ENCODE assay signal across 8 cellular contexts in the genomic region with DNA sequence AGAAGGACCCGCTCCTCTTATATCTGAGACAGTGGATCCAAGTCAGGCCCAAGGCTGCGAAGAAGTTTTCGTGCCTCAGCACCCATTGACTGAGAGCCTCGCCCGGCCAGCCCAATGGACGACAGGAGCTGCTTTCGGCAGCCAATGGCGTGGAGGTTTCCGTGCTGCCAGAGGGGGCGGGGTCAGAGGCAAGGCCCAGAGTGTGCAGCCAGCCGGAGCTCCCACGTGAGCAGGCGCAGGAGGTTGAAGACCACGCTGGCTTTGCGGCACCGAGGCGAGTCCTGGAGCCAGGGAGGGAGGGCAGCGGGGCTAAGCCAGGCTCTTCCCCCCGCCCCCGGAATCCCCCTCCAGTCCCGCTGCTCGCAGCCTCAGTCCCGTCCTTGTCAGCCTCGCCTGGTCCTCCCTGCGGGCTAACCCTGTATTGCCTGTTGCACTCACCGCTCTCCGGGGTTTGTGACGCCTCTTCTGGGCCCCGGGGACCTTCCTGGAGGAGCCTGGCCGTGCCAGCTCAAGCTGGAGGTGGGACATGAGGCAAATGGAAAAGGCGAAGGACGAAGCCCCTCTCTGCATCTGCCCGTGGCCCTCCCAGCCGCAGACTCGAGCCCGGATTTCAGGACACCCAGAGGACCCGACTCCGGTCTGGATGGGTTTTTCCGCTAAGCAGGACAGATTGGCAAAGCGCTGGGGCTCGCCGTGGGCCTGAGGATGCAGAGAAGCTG. TPM values are rescaled to one million over a fixed set of nuclear protein-coding genes. Genes with fewer than 3 reads are reported as not detected.
DNase-seq lines count a peak whose midpoint lies in the region; ATAC-seq and TF ChIP-seq lines count a peak whose summit lies in the region.

No MANE protein-coding gene starts in this region.

- H3K36me3 ChIP-seq in HEK293 (ENCODE audit: control insufficient read depth in 2 of 2, insufficient read depth in 1 of 2, low read length in 2 of 2) (no peaks in the 10 kb centered on the region), Karpas-422 (ENCODE audit: insufficient read depth, low read length) (no peaks in the 10 kb centered on the region)

- H3K9me2 ChIP-seq in Karpas-422 (replicated peaks; ENCODE audit: insufficient read depth, low read length), result no peaks in the 10 kb centered on the region

- H3K27ac ChIP-seq in HEK293 (ENCODE audit: extremely low read depth, low read depth, low read length) (no peak overlapping the region), Karpas-422 (ENCODE audit: low read length) (no peak overlapping the region)

- no peaks in the 10 kb centered on the region for H3K36me3 Mint-ChIP-seq in activated CD8-positive, alpha-beta T cell treated with anti-CD3 and anti-CD28 coated beads, Interleukin-2, amount 10 ng/mL, durations not matched to agents 7 days and 5 days (ENCODE audit: low read depth)
- H3K36me3 Mint-ChIP-seq in glutamatergic neuron (ENCODE audit: unreplicated experiment), result no peaks in the 10 kb centered on the region

- peaks cover 7% of the 10 kb centered on the region for H3K27me3 Mint-ChIP-seq in activated CD8-positive, alpha-beta T cell treated with anti-CD3 and anti-CD28 coated beads, Interleukin-2, amount 10 ng/mL, durations not matched to agents 7 days and 5 days (ENCODE audit: low read depth)
- H3K27me3 Mint-ChIP-seq in glutamatergic neuron (ENCODE audit: unreplicated experiment), result peaks cover 6% of the 10 kb centered on the region

- no peak overlapping the region for H3K4me2 ChIP-seq in Karpas-422 (ENCODE audit: low read depth, low read length, poor library complexity, severe bottlenecking)

- H3K9me3 ChIP-seq in HEK293 (ENCODE audit: control insufficient read depth, insufficient read depth, low read depth, low read length) (no peaks in the 10 kb centered on the region), Karpas-422 (ENCODE audit: low read length) (no peaks in the 10 kb centered on the region)

- peaks cover 9% of the 10 kb centered on the region for H3K4me1 Mint-ChIP-seq in activated CD8-positive, alpha-beta T cell treated with anti-CD3 and anti-CD28 coated beads, Interleukin-2, amount 10 ng/mL, durations not matched to agents 7 days and 5 days (ENCODE audit: low read depth)
- H3K4me1 Mint-ChIP-seq in glutamatergic neuron (ENCODE audit: low read depth, unreplicated experiment), result no peaks in the 10 kb centered on the region

- no peak overlapping the region for H3K27ac Mint-ChIP-seq in activated CD8-positive, alpha-beta T cell treated with anti-CD3 and anti-CD28 coated beads, Interleukin-2, amount 10 ng/mL, durations not matched to agents 7 days and 5 days
- no peak overlapping the region for H3K27ac Mint-ChIP-seq in glutamatergic neuron (ENCODE audit: unreplicated experiment)

- TF ChIP-seq CTCF in HEK293 (tag by site-specific recombination; IDR thresholded peaks at IDR 0.05) (no peak), glutamatergic neuron (IDR thresholded peaks at IDR 0.05; ENCODE audit: partially characterized antibody, unreplicated experiment) (no peak)

- no peak for DNase-seq in activated CD8-positive, alpha-beta T cell treated with anti-CD3 and anti-CD28 coated beads, Interleukin-2, amount 10 ng/mL, durations not matched to agents 7 days and 5 days
- DNase-seq in glutamatergic neuron (peak; percentile 68), sciatic nerve (ENCODE audit: low spot score) (no peak), Karpas-422 (no peak), GM19240 (ENCODE audit: insufficient read length, low spot score) (no peak), activated gamma-delta T cell treated with Interleukin-2 at 50 U/mL for 16 hours (no peak)

- no peak overlapping the region for H2AFZ ChIP-seq in Karpas-422 (ENCODE audit: low read length)

- H3K4me3 ChIP-seq in HEK293 (ENCODE audit: low read depth, low read length) (no peak overlapping the region), Karpas-422 (ENCODE audit: low read length) (no peak overlapping the region)

- no peaks in the 10 kb centered on the region for H3K4me1 ChIP-seq in HEK293 (ENCODE audit: control insufficient read depth, insufficient read depth, low read length)
- H3K4me1 ChIP-seq in Karpas-422 (ENCODE audit: low read length), result no peaks in the 10 kb centered on the region

- intact Hi-C loops in sciatic nerve (cut with DNase I), result no loop called here

- H3K79me2 ChIP-seq in Karpas-422 (ENCODE audit: low read length), result no peaks in the 10 kb centered on the region

- no peaks in the 10 kb centered on the region for H3K9me3 Mint-ChIP-seq in activated CD8-positive, alpha-beta T cell treated with anti-CD3 and anti-CD28 coated beads, Interleukin-2, amount 10 ng/mL, durations not matched to agents 7 days and 5 days (ENCODE audit: insufficient read depth)
- H3K9me3 Mint-ChIP-seq in glutamatergic neuron (ENCODE audit: unreplicated experiment), result no peaks in the 10 kb centered on the region

- no peak overlapping the region for H3K9ac ChIP-seq in Karpas-422 (ENCODE audit: low read length)

- POLR2A ChIA-PET in HEK293 (lab: Yijun Ruan, JAX), result interaction anchor here (0.6 kb wide), 2 partner anchors 44 to 329 kb away, joined by 3 read pairs; no protein-coding TSS in a partner anchor
- POLR2A ChIA-PET in activated CD8-positive, alpha-beta T cell treated with anti-CD3 and anti-CD28 coated beads, Interleukin-2, amount 10 ng/mL, durations not matched to agents 7 days and 5 days (lab: Charles Lee), result no interaction called here

- no peaks in the 10 kb centered on the region for H3K27me3 ChIP-seq in Karpas-422 (ENCODE audit: low read length)

- H3K4me3 Mint-ChIP-seq in activated CD8-positive, alpha-beta T cell treated with anti-CD3 and anti-CD28 coated beads, Interleukin-2, amount 10 ng/mL, durations not matched to agents 7 days and 5 days, result peak overlapping the region; percentile 23
- H3K4me3 Mint-ChIP-seq in glutamatergic neuron (ENCODE audit: unreplicated experiment), result peak overlapping the region; percentile 32

- peak; percentile 37 for ATAC-seq in activated CD8-positive, alpha-beta T cell treated with anti-CD3 and anti-CD28 coated beads, Interleukin-2, amount 10 ng/mL, durations not matched to agents 7 days and 5 days
- ATAC-seq in sciatic nerve, result peak; percentile 74
- ATAC-seq in HG02571 (IDR thresholded peaks at IDR 0.05; ENCODE audit: unreplicated experiment), result no peak

- CTCF ChIA-PET in HEK293 (lab: Yijun Ruan, JAX), result no interaction called here
- CTCF ChIA-PET in activated CD8-positive, alpha-beta T cell treated with anti-CD3 and anti-CD28 coated beads, Interleukin-2, amount 10 ng/mL, durations not matched to agents 7 days and 5 days (lab: Charles Lee), result no interaction called here

- H4K20me1 ChIP-seq in Karpas-422 (ENCODE audit: insufficient read depth, low read depth, low read length), result no peaks in the 10 kb centered on the region

TF ChIP-seq in HEK293, 187 proteins besides CTCF, POLR2A, EP300 and RAD21:
- 0 out of 2 replicates have a peak, but pooled peaks have one; percentile 7 for TF ChIP-seq SP2 (tag by site-specific recombination; IDR thresholded peaks at IDR 0.05)
- no peak for TF ChIP-seq ZNF501 (tag by site-specific recombination; IDR thresholded peaks at IDR 0.05)
- no peak for TF ChIP-seq EGR2 (tag by site-specific recombination; IDR thresholded peaks at IDR 0.05; ENCODE audit: low read depth)
- TF ChIP-seq SALL2 (tag by site-specific recombination; IDR thresholded peaks at IDR 0.05; ENCODE audit: borderline replicate concordance), result no peak
TF ChIP-seq in HEK293: peak in this region for 1.

RNA-seq across cellular contexts. Expression of gene IFNL4, which starts 1.5 kb away (rescaled TPM):
- total RNA-seq in activated CD8-positive, alpha-beta T cell treated with anti-CD3 and anti-CD28 coated beads, Interleukin-2, amount 10 ng/mL, durations not matched to agents 7 days and 5 days, result not detected
- total RNA-seq in glutamatergic neuron (ENCODE audit: unreplicated experiment) (not detected), sciatic nerve (not detected)
- total RNA-seq in Karpas-422 (2014; rRNA removed; shearing (Covaris generic); ENCODE audit: low replicate concordance), result not detected in 2 replicates

RNA-seq across cellular contexts. Expression of gene IFNL3, which starts 2.3 kb away (rescaled TPM):
- total RNA-seq in activated CD8-positive, alpha-beta T cell treated with anti-CD3 and anti-CD28 coated beads, Interleukin-2, amount 10 ng/mL, durations not matched to agents 7 days and 5 days, result not detected
- not detected for total RNA-seq in glutamatergic neuron (ENCODE audit: unreplicated experiment)
- total RNA-seq in sciatic nerve, result not detected
- not detected in 2 replicates for total RNA-seq in Karpas-422 (2014; rRNA removed; shearing (Covaris generic); ENCODE audit: low replicate concordance)

RNA-seq across cellular contexts. Expression of gene IFNL2, which starts 21.1 kb away (rescaled TPM):
- not detected for total RNA-seq in activated CD8-positive, alpha-beta T cell treated with anti-CD3 and anti-CD28 coated beads, Interleukin-2, amount 10 ng/mL, durations not matched to agents 7 days and 5 days
- not detected for total RNA-seq in glutamatergic neuron (ENCODE audit: unreplicated experiment)
- total RNA-seq in sciatic nerve, result not detected
- total RNA-seq in Karpas-422 (2014; rRNA removed; shearing (Covaris generic); ENCODE audit: low replicate concordance), result not detected in 2 replicates

RNA-seq across cellular contexts. Expression of gene SYCN, which starts 43.0 kb away (rescaled TPM):
- not detected for total RNA-seq in activated CD8-positive, alpha-beta T cell treated with anti-CD3 and anti-CD28 coated beads, Interleukin-2, amount 10 ng/mL, durations not matched to agents 7 days and 5 days
- total RNA-seq in glutamatergic neuron (ENCODE audit: unreplicated experiment), result not detected
- total RNA-seq in sciatic nerve, result not detected
- total RNA-seq in Karpas-422 (2014; rRNA removed; shearing (Covaris generic); ENCODE audit: low replicate concordance), result not detected in 2 replicates

RNA-seq across cellular contexts. Expression of gene IFNL1, which starts 49.1 kb away (rescaled TPM):
- under 1 TPM in 1 of 2 experiments, not detected in 1; 0.29 TPM for total RNA-seq in activated CD8-positive, alpha-beta T cell treated with anti-CD3 and anti-CD28 coated beads, Interleukin-2, amount 10 ng/mL, durations not matched to agents 7 days and 5 days
- total RNA-seq in glutamatergic neuron (ENCODE audit: unreplicated experiment) (not detected), sciatic nerve (not detected)
- not detected in 2 replicates for total RNA-seq in Karpas-422 (2014; rRNA removed; shearing (Covaris generic); ENCODE audit: low replicate concordance)
